In the genomic region with DNA sequence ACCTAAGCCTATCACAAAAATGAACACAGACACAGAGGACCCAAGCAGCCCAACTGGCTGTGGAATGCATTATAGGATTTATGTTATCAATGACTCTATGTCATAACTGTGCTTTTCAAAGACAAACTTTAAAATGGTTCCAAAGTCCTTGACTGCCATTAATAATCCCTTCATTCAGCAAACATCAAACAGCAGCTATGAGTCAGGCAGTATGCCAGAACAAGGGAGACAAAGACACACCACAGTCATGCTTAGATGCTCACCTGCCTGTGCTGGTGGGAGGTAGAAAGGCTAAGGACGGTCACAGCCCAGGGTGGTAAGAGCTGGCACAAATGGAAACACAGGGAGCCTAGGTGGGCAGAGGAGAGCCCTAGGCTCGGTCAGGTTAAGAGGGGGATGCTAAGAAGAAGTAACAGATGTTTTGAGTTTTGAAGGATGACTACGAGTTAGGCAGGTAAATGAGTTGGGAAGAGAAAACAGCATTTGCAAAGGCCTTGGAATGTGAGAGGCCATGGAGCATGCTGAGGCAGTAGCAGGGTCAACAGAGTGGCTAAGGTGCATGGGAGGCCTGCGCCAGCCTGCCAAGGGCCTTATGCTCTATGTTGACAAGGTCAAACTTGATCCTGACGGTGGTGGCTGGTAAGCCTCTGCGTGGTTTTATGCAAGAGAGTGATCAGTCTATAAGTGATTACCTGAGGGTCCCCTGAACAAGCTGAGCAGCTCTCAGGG, we compare ENCODE assay signal across 1 cellular context.
TF ChIP-seq lines count a peak whose summit lies in the region.

No MANE protein-coding gene starts in this region.

TF ChIP-seq in HepG2, 621 proteins besides CTCF, POLR2A, EP300 and RAD21 (continued from another document and continues in another):
- TF ChIP-seq, protein P1, sequence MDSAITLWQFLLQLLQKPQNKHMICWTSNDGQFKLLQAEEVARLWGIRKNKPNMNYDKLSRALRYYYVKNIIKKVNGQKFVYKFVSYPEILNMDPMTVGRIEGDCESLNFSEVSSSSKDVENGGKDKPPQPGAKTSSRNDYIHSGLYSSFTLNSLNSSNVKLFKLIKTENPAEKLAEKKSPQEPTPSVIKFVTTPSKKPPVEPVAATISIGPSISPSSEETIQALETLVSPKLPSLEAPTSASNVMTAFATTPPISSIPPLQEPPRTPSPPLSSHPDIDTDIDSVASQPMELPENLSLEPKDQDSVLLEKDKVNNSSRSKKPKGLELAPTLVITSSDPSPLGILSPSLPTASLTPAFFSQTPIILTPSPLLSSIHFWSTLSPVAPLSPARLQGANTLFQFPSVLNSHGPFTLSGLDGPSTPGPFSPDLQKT (CRISPR knock-in tag; IDR thresholded peaks at IDR 0.05; ENCODE audit: borderline replicate concordance): no peak
- TF ChIP-seq PAF1 (CRISPR knock-in tag; IDR thresholded peaks at IDR 0.05): no peak
- TF ChIP-seq, protein P2, sequence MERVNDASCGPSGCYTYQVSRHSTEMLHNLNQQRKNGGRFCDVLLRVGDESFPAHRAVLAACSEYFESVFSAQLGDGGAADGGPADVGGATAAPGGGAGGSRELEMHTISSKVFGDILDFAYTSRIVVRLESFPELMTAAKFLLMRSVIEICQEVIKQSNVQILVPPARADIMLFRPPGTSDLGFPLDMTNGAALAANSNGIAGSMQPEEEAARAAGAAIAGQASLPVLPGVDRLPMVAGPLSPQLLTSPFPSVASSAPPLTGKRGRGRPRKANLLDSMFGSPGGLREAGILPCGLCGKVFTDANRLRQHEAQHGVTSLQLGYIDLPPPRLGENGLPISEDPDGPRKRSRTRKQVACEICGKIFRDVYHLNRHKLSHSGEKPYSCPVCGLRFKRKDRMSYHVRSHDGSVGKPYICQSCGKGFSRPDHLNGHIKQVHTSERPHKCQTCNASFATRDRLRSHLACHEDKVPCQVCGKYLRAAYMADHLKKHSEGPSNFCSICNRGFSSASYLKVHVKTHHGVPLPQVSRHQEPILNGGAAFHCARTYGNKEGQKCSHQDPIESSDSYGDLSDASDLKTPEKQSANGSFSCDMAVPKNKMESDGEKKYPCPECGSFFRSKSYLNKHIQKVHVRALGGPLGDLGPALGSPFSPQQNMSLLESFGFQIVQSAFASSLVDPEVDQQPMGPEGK (CRISPR knock-in tag; IDR thresholded peaks at IDR 0.05): no peak
- TF ChIP-seq, protein P3, sequence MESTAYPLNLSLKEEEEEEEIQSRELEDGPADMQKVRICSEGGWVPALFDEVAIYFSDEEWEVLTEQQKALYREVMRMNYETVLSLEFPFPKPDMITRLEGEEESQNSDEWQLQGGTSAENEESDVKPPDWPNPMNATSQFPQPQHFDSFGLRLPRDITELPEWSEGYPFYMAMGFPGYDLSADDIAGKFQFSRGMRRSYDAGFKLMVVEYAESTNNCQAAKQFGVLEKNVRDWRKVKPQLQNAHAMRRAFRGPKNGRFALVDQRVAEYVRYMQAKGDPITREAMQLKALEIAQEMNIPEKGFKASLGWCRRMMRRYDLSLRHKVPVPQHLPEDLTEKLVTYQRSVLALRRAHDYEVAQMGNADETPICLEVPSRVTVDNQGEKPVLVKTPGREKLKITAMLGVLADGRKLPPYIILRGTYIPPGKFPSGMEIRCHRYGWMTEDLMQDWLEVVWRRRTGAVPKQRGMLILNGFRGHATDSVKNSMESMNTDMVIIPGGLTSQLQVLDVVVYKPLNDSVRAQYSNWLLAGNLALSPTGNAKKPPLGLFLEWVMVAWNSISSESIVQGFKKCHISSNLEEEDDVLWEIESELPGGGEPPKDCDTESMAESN (CRISPR knock-in tag; conservative IDR thresholded peaks at IDR 0.05): peak; percentile 29; the same call in 1 of the 2 replicates
- TF ChIP-seq RNF2 (conservative IDR thresholded peaks at IDR 0.05; ENCODE audit: low read depth): no peak
- TF ChIP-seq, protein P4, sequence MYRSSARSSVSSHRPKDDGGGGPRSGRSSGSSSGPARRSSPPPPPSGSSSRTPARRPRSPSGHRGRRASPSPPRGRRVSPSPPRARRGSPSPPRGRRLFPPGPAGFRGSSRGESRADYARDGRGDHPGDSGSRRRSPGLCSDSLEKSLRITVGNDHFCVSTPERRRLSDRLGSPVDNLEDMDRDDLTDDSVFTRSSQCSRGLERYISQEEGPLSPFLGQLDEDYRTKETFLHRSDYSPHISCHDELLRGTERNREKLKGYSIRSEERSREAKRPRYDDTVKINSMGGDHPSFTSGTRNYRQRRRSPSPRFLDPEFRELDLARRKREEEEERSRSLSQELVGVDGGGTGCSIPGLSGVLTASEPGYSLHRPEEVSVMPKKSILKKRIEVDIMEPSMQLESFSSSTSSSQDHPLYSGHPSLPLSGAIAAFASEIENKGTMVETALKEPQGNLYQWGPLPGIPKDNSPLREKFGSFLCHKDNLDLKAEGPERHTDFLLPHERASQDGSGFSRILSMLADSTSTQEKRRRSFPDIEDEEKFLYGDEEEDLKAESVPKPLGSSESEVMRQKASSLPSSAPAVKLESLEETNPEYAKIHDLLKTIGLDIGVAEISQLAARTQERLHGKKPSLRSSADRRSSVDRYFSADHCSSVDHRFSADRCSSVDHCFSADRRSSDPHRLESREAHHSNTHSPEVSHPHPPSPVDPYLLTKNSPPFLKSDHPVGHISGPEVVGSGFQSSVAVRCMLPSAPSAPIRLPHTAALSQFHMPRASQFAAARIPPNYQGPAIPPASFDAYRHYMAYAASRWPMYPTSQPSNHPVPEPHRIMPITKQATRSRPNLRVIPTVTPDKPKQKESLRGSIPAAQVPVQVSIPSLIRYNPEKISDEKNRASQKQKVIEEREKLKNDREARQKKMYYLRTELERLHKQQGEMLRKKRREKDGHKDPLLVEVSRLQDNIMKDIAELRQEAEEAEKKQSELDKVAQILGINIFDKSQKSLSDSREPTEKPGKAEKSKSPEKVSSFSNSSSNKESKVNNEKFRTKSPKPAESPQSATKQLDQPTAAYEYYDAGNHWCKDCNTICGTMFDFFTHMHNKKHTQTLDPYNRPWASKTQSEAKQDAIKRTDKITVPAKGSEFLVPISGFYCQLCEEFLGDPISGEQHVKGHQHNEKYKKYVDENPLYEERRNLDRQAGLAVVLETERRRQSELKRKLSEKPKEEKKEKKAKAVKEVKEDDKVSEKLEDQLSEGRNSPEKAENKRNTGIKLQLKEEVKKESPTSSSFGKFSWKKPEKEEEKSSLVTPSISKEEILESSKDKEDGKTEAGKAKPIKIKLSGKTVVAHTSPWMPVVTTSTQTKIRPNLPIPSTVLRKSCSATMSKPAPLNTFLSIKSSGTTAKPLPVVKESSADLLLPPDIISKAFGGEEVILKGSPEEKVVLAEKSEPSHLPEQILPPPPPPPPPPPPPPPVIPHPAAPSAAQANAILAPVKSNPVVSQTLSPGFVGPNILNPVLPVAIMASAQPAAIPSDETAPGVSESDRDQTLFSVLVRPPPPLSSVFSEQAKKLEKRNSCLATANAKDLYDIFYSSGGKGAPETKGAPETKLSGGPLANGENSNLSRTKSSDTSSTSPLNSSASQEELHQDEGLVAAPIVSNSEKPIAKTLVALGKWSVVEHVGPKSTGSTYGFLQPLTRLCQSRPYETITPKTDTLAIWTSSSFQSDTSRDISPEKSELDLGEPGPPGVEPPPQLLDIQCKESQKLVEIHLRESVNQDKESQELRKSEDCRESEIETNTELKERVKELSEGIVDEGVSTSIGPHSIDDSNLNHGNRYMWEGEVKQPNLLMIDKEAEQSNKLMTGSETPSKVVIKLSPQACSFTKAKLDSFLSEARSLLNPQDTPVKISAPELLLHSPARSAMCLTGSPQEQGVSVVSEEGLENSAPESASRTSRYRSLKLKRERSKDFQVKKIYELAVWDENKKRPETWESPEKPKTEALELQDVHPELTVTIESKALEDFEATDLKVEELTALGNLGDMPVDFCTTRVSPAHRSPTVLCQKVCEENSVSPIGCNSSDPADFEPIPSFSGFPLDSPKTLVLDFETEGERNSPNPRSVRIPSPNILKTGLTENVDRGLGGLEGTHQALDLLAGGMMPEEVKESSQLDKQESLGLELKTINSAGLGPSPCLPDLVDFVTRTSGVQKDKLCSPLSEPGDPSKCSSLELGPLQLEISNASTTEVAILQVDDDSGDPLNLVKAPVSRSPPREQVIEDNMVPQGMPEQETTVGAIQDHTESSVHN (CRISPR knock-in tag; IDR thresholded peaks at IDR 0.05): no peak
- no peak for TF ChIP-seq PAX8 (CRISPR knock-in tag; IDR thresholded peaks at IDR 0.05; ENCODE audit: borderline replicate concordance)
- no peak for TF ChIP-seq PHF5A (CRISPR knock-in tag; IDR thresholded peaks at IDR 0.05; ENCODE audit: low read depth, unreplicated experiment)
- TF ChIP-seq ZNF44 (CRISPR knock-in tag; IDR thresholded peaks at IDR 0.05): no peak
- TF ChIP-seq MEIS2 (CRISPR knock-in tag; IDR thresholded peaks at IDR 0.05): no peak
- TF ChIP-seq SOX5 (CRISPR knock-in tag; IDR thresholded peaks at IDR 0.05; ENCODE audit: borderline replicate concordance): peak; percentile 87
- no peak for TF ChIP-seq FOXK1 (CRISPR knock-in tag; IDR thresholded peaks at IDR 0.05; ENCODE audit: borderline replicate concordance, low read depth)
- no peak for TF ChIP-seq ZNF572 (CRISPR knock-in tag; IDR thresholded peaks at IDR 0.05)
- TF ChIP-seq AHR (CRISPR knock-in tag; IDR thresholded peaks at IDR 0.05): no peak
- no peak for TF ChIP-seq MBNL3 (CRISPR knock-in tag; conservative IDR thresholded peaks at IDR 0.05)
- no peak for TF ChIP-seq ZKSCAN8 (CRISPR knock-in tag; IDR thresholded peaks at IDR 0.05; ENCODE audit: borderline replicate concordance)
- no peak for TF ChIP-seq YEATS2 (CRISPR knock-in tag; IDR thresholded peaks at IDR 0.05; ENCODE audit: borderline replicate concordance)
- TF ChIP-seq, protein P5, sequence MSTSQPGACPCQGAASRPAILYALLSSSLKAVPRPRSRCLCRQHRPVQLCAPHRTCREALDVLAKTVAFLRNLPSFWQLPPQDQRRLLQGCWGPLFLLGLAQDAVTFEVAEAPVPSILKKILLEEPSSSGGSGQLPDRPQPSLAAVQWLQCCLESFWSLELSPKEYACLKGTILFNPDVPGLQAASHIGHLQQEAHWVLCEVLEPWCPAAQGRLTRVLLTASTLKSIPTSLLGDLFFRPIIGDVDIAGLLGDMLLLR (CRISPR knock-in tag; IDR thresholded peaks at IDR 0.05): no peak
- TF ChIP-seq HOXA7 (CRISPR knock-in tag; IDR thresholded peaks at IDR 0.05): no peak
- TF ChIP-seq, protein P6, sequence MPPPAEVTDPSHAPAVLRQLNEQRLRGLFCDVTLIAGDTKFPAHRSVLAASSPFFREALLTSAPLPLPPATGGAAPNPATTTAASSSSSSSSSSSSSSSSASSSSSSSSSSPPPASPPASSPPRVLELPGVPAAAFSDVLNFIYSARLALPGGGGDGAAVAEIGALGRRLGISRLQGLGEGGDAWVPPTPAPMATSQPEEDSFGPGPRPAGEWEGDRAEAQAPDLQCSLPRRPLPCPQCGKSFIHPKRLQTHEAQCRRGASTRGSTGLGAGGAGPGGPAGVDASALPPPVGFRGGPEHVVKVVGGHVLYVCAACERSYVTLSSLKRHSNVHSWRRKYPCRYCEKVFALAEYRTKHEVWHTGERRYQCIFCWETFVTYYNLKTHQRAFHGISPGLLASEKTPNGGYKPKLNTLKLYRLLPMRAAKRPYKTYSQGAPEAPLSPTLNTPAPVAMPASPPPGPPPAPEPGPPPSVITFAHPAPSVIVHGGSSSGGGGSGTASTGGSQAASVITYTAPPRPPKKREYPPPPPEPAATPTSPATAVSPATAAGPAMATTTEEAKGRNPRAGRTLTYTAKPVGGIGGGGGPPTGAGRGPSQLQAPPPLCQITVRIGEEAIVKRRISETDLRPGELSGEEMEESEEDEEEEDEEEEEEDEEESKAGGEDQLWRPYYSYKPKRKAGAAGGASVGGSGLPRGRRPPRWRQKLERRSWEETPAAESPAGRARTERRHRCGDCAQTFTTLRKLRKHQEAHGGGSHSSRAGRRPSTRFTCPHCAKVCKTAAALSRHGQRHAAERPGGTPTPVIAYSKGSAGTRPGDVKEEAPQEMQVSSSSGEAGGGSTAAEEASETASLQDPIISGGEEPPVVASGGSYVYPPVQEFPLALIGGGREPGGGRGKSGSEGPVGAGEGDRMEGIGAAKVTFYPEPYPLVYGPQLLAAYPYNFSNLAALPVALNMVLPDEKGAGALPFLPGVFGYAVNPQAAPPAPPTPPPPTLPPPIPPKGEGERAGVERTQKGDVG (CRISPR knock-in tag; IDR thresholded peaks at IDR 0.05; ENCODE audit: borderline replicate concordance): no peak
- no peak for TF ChIP-seq ZNF709 (CRISPR knock-in tag; IDR thresholded peaks at IDR 0.05)
- TF ChIP-seq MIXL1 (CRISPR knock-in tag; IDR thresholded peaks at IDR 0.05): no peak
- peak; percentile 30 for TF ChIP-seq SKI (IDR thresholded peaks at IDR 0.05; ENCODE audit: partially characterized antibody)
- no peak for TF ChIP-seq SRSF9 (IDR thresholded peaks at IDR 0.05; ENCODE audit: borderline replicate concordance, insufficient read depth, low read depth, low read length, poor library complexity, severe bottlenecking)
- TF ChIP-seq, protein P7, sequence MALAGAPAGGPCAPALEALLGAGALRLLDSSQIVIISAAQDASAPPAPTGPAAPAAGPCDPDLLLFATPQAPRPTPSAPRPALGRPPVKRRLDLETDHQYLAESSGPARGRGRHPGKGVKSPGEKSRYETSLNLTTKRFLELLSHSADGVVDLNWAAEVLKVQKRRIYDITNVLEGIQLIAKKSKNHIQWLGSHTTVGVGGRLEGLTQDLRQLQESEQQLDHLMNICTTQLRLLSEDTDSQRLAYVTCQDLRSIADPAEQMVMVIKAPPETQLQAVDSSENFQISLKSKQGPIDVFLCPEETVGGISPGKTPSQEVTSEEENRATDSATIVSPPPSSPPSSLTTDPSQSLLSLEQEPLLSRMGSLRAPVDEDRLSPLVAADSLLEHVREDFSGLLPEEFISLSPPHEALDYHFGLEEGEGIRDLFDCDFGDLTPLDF (CRISPR knock-in tag; IDR thresholded peaks at IDR 0.05): no peak
- TF ChIP-seq, protein P8, sequence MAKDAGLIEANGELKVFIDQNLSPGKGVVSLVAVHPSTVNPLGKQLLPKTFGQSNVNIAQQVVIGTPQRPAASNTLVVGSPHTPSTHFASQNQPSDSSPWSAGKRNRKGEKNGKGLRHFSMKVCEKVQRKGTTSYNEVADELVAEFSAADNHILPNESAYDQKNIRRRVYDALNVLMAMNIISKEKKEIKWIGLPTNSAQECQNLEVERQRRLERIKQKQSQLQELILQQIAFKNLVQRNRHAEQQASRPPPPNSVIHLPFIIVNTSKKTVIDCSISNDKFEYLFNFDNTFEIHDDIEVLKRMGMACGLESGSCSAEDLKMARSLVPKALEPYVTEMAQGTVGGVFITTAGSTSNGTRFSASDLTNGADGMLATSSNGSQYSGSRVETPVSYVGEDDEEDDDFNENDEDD (CRISPR knock-in tag; IDR thresholded peaks at IDR 0.05; ENCODE audit: borderline replicate concordance): no peak
- TF ChIP-seq, protein P9, sequence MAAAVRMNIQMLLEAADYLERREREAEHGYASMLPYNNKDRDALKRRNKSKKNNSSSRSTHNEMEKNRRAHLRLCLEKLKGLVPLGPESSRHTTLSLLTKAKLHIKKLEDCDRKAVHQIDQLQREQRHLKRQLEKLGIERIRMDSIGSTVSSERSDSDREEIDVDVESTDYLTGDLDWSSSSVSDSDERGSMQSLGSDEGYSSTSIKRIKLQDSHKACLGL (CRISPR knock-in tag; IDR thresholded peaks at IDR 0.05): no peak
- TF ChIP-seq, protein P10, sequence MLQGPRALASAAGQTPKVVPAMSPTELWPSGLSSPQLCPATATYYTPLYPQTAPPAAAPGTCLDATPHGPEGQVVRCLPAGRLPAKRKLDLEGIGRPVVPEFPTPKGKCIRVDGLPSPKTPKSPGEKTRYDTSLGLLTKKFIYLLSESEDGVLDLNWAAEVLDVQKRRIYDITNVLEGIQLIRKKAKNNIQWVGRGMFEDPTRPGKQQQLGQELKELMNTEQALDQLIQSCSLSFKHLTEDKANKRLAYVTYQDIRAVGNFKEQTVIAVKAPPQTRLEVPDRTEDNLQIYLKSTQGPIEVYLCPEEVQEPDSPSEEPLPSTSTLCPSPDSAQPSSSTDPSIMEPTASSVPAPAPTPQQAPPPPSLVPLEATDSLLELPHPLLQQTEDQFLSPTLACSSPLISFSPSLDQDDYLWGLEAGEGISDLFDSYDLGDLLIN (CRISPR knock-in tag; IDR thresholded peaks at IDR 0.05; ENCODE audit: borderline replicate concordance): no peak
- no peak for TF ChIP-seq ZNF83 (CRISPR knock-in tag; IDR thresholded peaks at IDR 0.05; ENCODE audit: borderline replicate concordance)
- TF ChIP-seq SMYD3 (CRISPR knock-in tag; IDR thresholded peaks at IDR 0.05): no peak
